Comparison of ENCODE assay signal across 8 cellular contexts in genomic region chr10:117216611-117217195, GRCh38. TPM values are rescaled to one million over a fixed set of nuclear protein-coding genes. Genes with fewer than 3 reads are reported as not detected.
A peak's percentile ranks its signal among the peaks of the same experiment; 100 is the strongest.
DNase-seq lines count a peak whose midpoint lies in the region; ATAC-seq and TF ChIP-seq lines count a peak whose summit lies in the region.

No MANE protein-coding gene starts in this region.

- peaks cover 22% of the 10 kb centered on the region for H3K27me3 Mint-ChIP-seq in activated T-cell treated with anti-CD3 and anti-CD28 coated beads, Interleukin-2, amount 50 U/mL, for 4 hours (ENCODE audit: low read depth)
- H3K27me3 Mint-ChIP-seq in naive thymus-derived CD8-positive, alpha-beta T cell = peaks cover 12 to 50% (median 27%) of the 10 kb centered on the region in 5 donors

- H4K20me1 ChIP-seq in OCI-LY1 (ENCODE audit: insufficient read depth, low read length) = no peaks in the 10 kb centered on the region

- H2AFZ ChIP-seq in OCI-LY1 (ENCODE audit: low read length) = no peak overlapping the region

- H3K79me2 ChIP-seq in OCI-LY1 (ENCODE audit: insufficient read depth, low read length) = no peaks in the 10 kb centered on the region

- no peaks in the 10 kb centered on the region for H3K9me2 ChIP-seq in OCI-LY1 (ENCODE audit: low read depth, low read length)

- peaks cover 14% of the 10 kb centered on the region for H3K9me3 Mint-ChIP-seq in activated T-cell treated with anti-CD3 and anti-CD28 coated beads, Interleukin-2, amount 50 U/mL, for 4 hours
- H3K9me3 Mint-ChIP-seq in naive thymus-derived CD8-positive, alpha-beta T cell = peaks cover 1 to 19% (median 8%) of the 10 kb centered on the region in 9 donors
- peaks cover 7% of the 10 kb centered on the region for H3K9me3 Mint-ChIP-seq in stimulated activated effector memory CD8-positive, alpha-beta T cell treated with anti-CD3 and anti-CD28 coated beads, Interleukin-12 subunit alpha, Interleukin-12 subunit beta, amount 100 ng/mL, for 72 hours

- H3K27ac Mint-ChIP-seq in naive thymus-derived CD8-positive, alpha-beta T cell = peak overlapping the region in 1 of 10 donors; percentile 70
- H3K27ac Mint-ChIP-seq in stimulated activated effector memory CD8-positive, alpha-beta T cell treated with anti-CD3 and anti-CD28 coated beads, Interleukin-12 subunit alpha, Interleukin-12 subunit beta, amount 100 ng/mL, for 72 hours = peak overlapping the region; percentile 48

- H3K36me3 ChIP-seq in BE2C = no peaks in the 10 kb centered on the region
- H3K36me3 ChIP-seq in OCI-LY1 (ENCODE audit: insufficient read depth, low read length) = no peaks in the 10 kb centered on the region

- H3K36me3 Mint-ChIP-seq in activated T-cell treated with anti-CD3 and anti-CD28 coated beads, Interleukin-2, amount 50 U/mL, for 4 hours (ENCODE audit: insufficient read depth) = no peaks in the 10 kb centered on the region
- H3K36me3 Mint-ChIP-seq in naive thymus-derived CD8-positive, alpha-beta T cell = peaks cover 0 to 14% (median 0%) of the 10 kb centered on the region in 3 donors
- no peaks in the 10 kb centered on the region for H3K36me3 Mint-ChIP-seq in stimulated activated effector memory CD8-positive, alpha-beta T cell treated with anti-CD3 and anti-CD28 coated beads, Interleukin-12 subunit alpha, Interleukin-12 subunit beta, amount 100 ng/mL, for 72 hours

- peaks cover 9% of the 10 kb centered on the region for H3K4me1 ChIP-seq in BE2C
- peaks cover 10% of the 10 kb centered on the region for H3K4me1 ChIP-seq in OCI-LY1 (ENCODE audit: insufficient read depth, low read length, severe bottlenecking)

- no peaks in the 10 kb centered on the region for H3F3A ChIP-seq in OCI-LY1 (ENCODE audit: insufficient read depth, low read length)

- peaks cover 8% of the 10 kb centered on the region for H3K4me1 Mint-ChIP-seq in activated T-cell treated with anti-CD3 and anti-CD28 coated beads, Interleukin-2, amount 50 U/mL, for 4 hours (ENCODE audit: low read depth)
- H3K4me1 Mint-ChIP-seq in naive thymus-derived CD8-positive, alpha-beta T cell = peaks cover 1 to 9% (median 6%) of the 10 kb centered on the region in 4 donors
- peaks cover 9% of the 10 kb centered on the region for H3K4me1 Mint-ChIP-seq in stimulated activated effector memory CD8-positive, alpha-beta T cell treated with anti-CD3 and anti-CD28 coated beads, Interleukin-12 subunit alpha, Interleukin-12 subunit beta, amount 100 ng/mL, for 72 hours

- H3K9ac ChIP-seq in OCI-LY1 (ENCODE audit: low read length) = peak overlapping the region; percentile 13; the same call in 1 of the 2 replicates

- peak overlapping the region; percentile 74 for H3K4me3 Mint-ChIP-seq in activated T-cell treated with anti-CD3 and anti-CD28 coated beads, Interleukin-2, amount 50 U/mL, for 4 hours
- H3K4me3 Mint-ChIP-seq in naive thymus-derived CD8-positive, alpha-beta T cell = peak overlapping the region; percentile 64 to 83 (median 78)
- peak overlapping the region; percentile 75 for H3K4me3 Mint-ChIP-seq in stimulated activated effector memory CD8-positive, alpha-beta T cell treated with anti-CD3 and anti-CD28 coated beads, Interleukin-12 subunit alpha, Interleukin-12 subunit beta, amount 100 ng/mL, for 72 hours

- H3K27me3 ChIP-seq in BE2C (peaks cover 24% of the 10 kb centered on the region), OCI-LY1 (ENCODE audit: insufficient read depth, low read length) (no peaks in the 10 kb centered on the region; the same call in 1 of the 2 replicates)

- H3K4me2 ChIP-seq in OCI-LY1 (ENCODE audit: low read length) = peak overlapping the region; percentile 70

- no peaks in the 10 kb centered on the region for H3K9me3 ChIP-seq in BE2C
- H3K9me3 ChIP-seq in OCI-LY1 (ENCODE audit: low read length) = 0 out of 2 replicates have a peak, but pooled peaks cover 3% of the 10 kb centered on the region

- POLR2A ChIA-PET in naive thymus-derived CD8-positive, alpha-beta T cell (lab: Charles Lee) = interaction anchor here (0.7 to 1.6 kb wide), 2 partner anchors 102 to 155 kb away, joined by 3 to 4 read pairs; no protein-coding TSS in a partner anchor

- TF ChIP-seq CTCF in BE2C (IDR thresholded peaks at IDR 0.05; ENCODE audit: low read depth, low read length) (peak; percentile 99), OCI-LY1 (IDR thresholded peaks at IDR 0.05; ENCODE audit: low read length) (peak; percentile 99)

- DNase-seq in BE2C (peak; percentile 80), fibroblast of gingiva (ENCODE audit: low read depth) (peak; percentile 56)
- DNase-seq in activated T-cell treated with anti-CD3 and anti-CD28 coated beads, Interleukin-2, amount 50 U/mL, for 4 hours = peak; percentile 65
- peak; percentile 39 to 75 (median 66) for DNase-seq in naive thymus-derived CD8-positive, alpha-beta T cell
- DNase-seq in stimulated activated effector memory CD8-positive, alpha-beta T cell treated with anti-CD3 and anti-CD28 coated beads, Interleukin-12 subunit alpha, Interleukin-12 subunit beta, amount 100 ng/mL, for 72 hours (ENCODE audit: low spot score in 2 of 2) = peak; percentile 79 to 82

- peak overlapping the region; percentile 66 for H3K4me3 ChIP-seq in BE2C (ENCODE audit: low read depth, low read length)
- H3K4me3 ChIP-seq in OCI-LY1 (ENCODE audit: low read depth, low read length, poor library complexity, severe bottlenecking) = peak overlapping the region; percentile 54

- ATAC-seq in GM19025 (IDR thresholded peaks at IDR 0.05; ENCODE audit: low read depth, unreplicated experiment) = peak; percentile 79
- ATAC-seq in HG03354 (IDR thresholded peaks at IDR 0.05; ENCODE audit: poor library complexity, severe bottlenecking, unreplicated experiment) = peak; percentile 87
- ATAC-seq in activated T-cell treated with anti-CD3 and anti-CD28 coated beads, Interleukin-2, amount 50 U/mL, for 4 hours = peak; percentile 80 to 81
- ATAC-seq in naive thymus-derived CD8-positive, alpha-beta T cell = peak; percentile 81 to 92
- peak; percentile 76 for ATAC-seq in stimulated activated effector memory CD8-positive, alpha-beta T cell treated with anti-CD3 and anti-CD28 coated beads, Interleukin-12 subunit alpha, Interleukin-12 subunit beta, amount 100 ng/mL, for 72 hours

- no peak overlapping the region for H3K27ac ChIP-seq in OCI-LY1 (ENCODE audit: low read depth, low read length, poor library complexity, severe bottlenecking)

RNA-seq across cellular contexts. Expression of gene KCNK18, which starts 19.4 kb away (rescaled TPM):
- not detected for polyA plus RNA-seq in BE2C (2012; ENCODE audit: insufficient read depth, insufficient read length, low read depth)
- total RNA-seq in activated T-cell treated with anti-CD3 and anti-CD28 coated beads, Interleukin-2, amount 50 U/mL, for 4 hours = not detected
- not detected for total RNA-seq in naive thymus-derived CD8-positive, alpha-beta T cell
- not detected for polyA plus RNA-seq in naive thymus-derived CD8-positive, alpha-beta T cell

RNA-seq across cellular contexts. Expression of gene SLC18A2, which starts 24.2 kb away (rescaled TPM):
- 5.7 TPM for polyA plus RNA-seq in BE2C (2012; ENCODE audit: insufficient read depth, insufficient read length, low read depth)
- total RNA-seq in activated T-cell treated with anti-CD3 and anti-CD28 coated beads, Interleukin-2, amount 50 U/mL, for 4 hours = under 1 TPM; 0.05 to 0.19 (median 0.18) TPM
- total RNA-seq in naive thymus-derived CD8-positive, alpha-beta T cell = not detected
- polyA plus RNA-seq in naive thymus-derived CD8-positive, alpha-beta T cell = 10 to 100 TPM in 1 of 3 donors, 1 to 10 TPM in 1, under 1 TPM in 1; 0.29 to 16.7 (median 1.5) TPM
